8 cellular contexts compared by ENCODE assay signal in genomic region chr14:81436296-81437138, GRCh38. TPM values are rescaled to one million over a fixed set of nuclear protein-coding genes. Genes with fewer than 3 reads are reported as not detected.
DNase-seq lines count a peak whose midpoint lies in the region; ATAC-seq and TF ChIP-seq lines count a peak whose summit lies in the region.

No MANE protein-coding gene starts in this region.

- no peaks in the 10 kb centered on the region for H3K79me2 ChIP-seq in PC-9 (ENCODE audit: low read depth)
- peaks cover 13% of the 10 kb centered on the region for H3K79me2 ChIP-seq in neural cell (replicated peaks; ENCODE audit: insufficient read depth, low read length)

- POLR2A ChIA-PET in PC-9 (lab: Charles Lee; ENCODE audit: unreplicated experiment), result no interaction called here

- H3K4me1 ChIP-seq in PC-9 (replicated peaks; ENCODE audit: insufficient read depth) (0 out of 2 replicates have a peak, but pooled peaks cover 4% of the 10 kb centered on the region), transverse colon (peaks cover 5 to 22% (median 11%) of the 10 kb centered on the region in 4 donors)

- CTCF ChIA-PET in PC-9 (lab: Charles Lee), result interaction anchor here (0.7 kb wide), 1 partner anchor 166 kb away, joined by 3 read pairs; no protein-coding TSS in a partner anchor
- CTCF ChIA-PET in activated naive CD4-positive, alpha-beta T cell treated with anti-CD3 and anti-CD28 coated beads, Interleukin-2, amount 10 ng/mL, durations not matched to agents 7 days and 5 days (lab: Charles Lee), result no interaction called here

- intact Hi-C loops in PC-9 (cut with micrococcal nuclease; ENCODE audit: unreplicated experiment) (loop anchor here (10.0 kb wide), 1 partner anchor 112 kb away; no protein-coding TSS in a partner anchor), transverse colon (cut with DNase I; ENCODE audit: low total_unique reads) (no loop called here)

- H3K27ac ChIP-seq in PC-9 (no peak overlapping the region), neural cell (ENCODE audit: low read length) (no peak overlapping the region), transverse colon (peak overlapping the region in 3 of 4 donors; percentile 13 to 43 (median 42))

- no peaks in the 10 kb centered on the region for H3K9me3 Mint-ChIP-seq in activated naive CD4-positive, alpha-beta T cell treated with anti-CD3 and anti-CD28 coated beads, Interleukin-2, amount 10 ng/mL, durations not matched to agents 7 days and 5 days

- WGBS in transverse colon (ENCODE audit: low coverage in 1 of 2), 2 donors, result 1% methylated on average over 70 of the region's 79 CpGs; no CpG with 5 or more reads in 1 of the 2 donors

- no peak overlapping the region for H3K27ac Mint-ChIP-seq in activated naive CD4-positive, alpha-beta T cell treated with anti-CD3 and anti-CD28 coated beads, Interleukin-2, amount 10 ng/mL, durations not matched to agents 7 days and 5 days

- H3K36me3 ChIP-seq in PC-9 (ENCODE audit: low read depth), result no peaks in the 10 kb centered on the region
- no peaks in the 10 kb centered on the region for H3K36me3 ChIP-seq in neural cell (ENCODE audit: insufficient read depth, low read length)
- H3K36me3 ChIP-seq in transverse colon, result no peaks in the 10 kb centered on the region

- H2AFZ ChIP-seq in PC-9 (peak overlapping the region; percentile 84), neural cell (ENCODE audit: low read depth, low read length) (peak overlapping the region; percentile 48)

- TF ChIP-seq CTCF in PC-9 (conservative IDR thresholded peaks at IDR 0.05) (no peak), neural cell (IDR thresholded peaks at IDR 0.05; ENCODE audit: poor library complexity, severe bottlenecking) (no peak), transverse colon (IDR thresholded peaks at IDR 0.05) (no peak)

- in situ Hi-C loops in transverse colon (cut with MboI; ENCODE audit: low pct_ligation_motif_present in 1 of 4, low pct_unique_long_range_greater_than_20kb in 1 of 4, low sequenced_read_pairs in 3 of 4), result no loop called here

- peak overlapping the region; percentile 68 for H3K4me3 Mint-ChIP-seq in activated naive CD4-positive, alpha-beta T cell treated with anti-CD3 and anti-CD28 coated beads, Interleukin-2, amount 10 ng/mL, durations not matched to agents 7 days and 5 days

- no peaks in the 10 kb centered on the region for H3K9me2 ChIP-seq in PC-9 (ENCODE audit: insufficient read depth)
- no peaks in the 10 kb centered on the region for H3K9me2 ChIP-seq in neural cell (ENCODE audit: insufficient read depth, low read length)

- BruUV-seq in PC-9 (replicated peaks; lab: Mats Ljungman, UMichigan), result no TSS peak

- TF ChIP-seq RAD21 in neural cell (conservative IDR thresholded peaks at IDR 0.05), result no peak

- peaks cover 84% of the 10 kb centered on the region for H3K27me3 Mint-ChIP-seq in activated naive CD4-positive, alpha-beta T cell treated with anti-CD3 and anti-CD28 coated beads, Interleukin-2, amount 10 ng/mL, durations not matched to agents 7 days and 5 days

- TF ChIP-seq EP300 in neural cell (conservative IDR thresholded peaks at IDR 0.05; ENCODE audit: poor library complexity, severe bottlenecking) (peak; percentile 24), transverse colon (IDR thresholded peaks at IDR 0.05; ENCODE audit: low read depth) (no peak)

- H3K4me1 Mint-ChIP-seq in activated naive CD4-positive, alpha-beta T cell treated with anti-CD3 and anti-CD28 coated beads, Interleukin-2, amount 10 ng/mL, durations not matched to agents 7 days and 5 days, result peaks cover 10% of the 10 kb centered on the region

- peak overlapping the region; percentile 70 for H3K9ac ChIP-seq in neural cell (ENCODE audit: low read length)

- H3F3A ChIP-seq in PC-9 (ENCODE audit: insufficient read depth, low read depth), result no peaks in the 10 kb centered on the region
- H3F3A ChIP-seq in neural cell (ENCODE audit: insufficient read depth, low read length, poor library complexity, severe bottlenecking), result peaks cover 5% of the 10 kb centered on the region

- no peaks in the 10 kb centered on the region for H4K20me1 ChIP-seq in PC-9 (ENCODE audit: insufficient read depth)
- H4K20me1 ChIP-seq in neural cell (ENCODE audit: insufficient read depth), result no peaks in the 10 kb centered on the region

- no peaks in the 10 kb centered on the region for H3K36me3 Mint-ChIP-seq in activated naive CD4-positive, alpha-beta T cell treated with anti-CD3 and anti-CD28 coated beads, Interleukin-2, amount 10 ng/mL, durations not matched to agents 7 days and 5 days

- H3K4me2 ChIP-seq in PC-9 (peak overlapping the region; percentile 86), neural cell (ENCODE audit: low read length) (peak overlapping the region; percentile 64)

- H3K27me3 ChIP-seq in PC-9 (ENCODE audit: insufficient read depth, low read depth) (no peaks in the 10 kb centered on the region; the same call in 1 of the 2 replicates), neural cell (ENCODE audit: insufficient read depth, low read depth, low read length) (peaks cover 4% of the 10 kb centered on the region), transverse colon (peaks cover 38% of the 10 kb centered on the region)

- no peak for TF ChIP-seq POLR2A in transverse colon (IDR thresholded peaks at IDR 0.05)

- H3K9me3 ChIP-seq in PC-9 (ENCODE audit: insufficient read depth, low read depth), result no peaks in the 10 kb centered on the region
- H3K9me3 ChIP-seq in neural cell (ENCODE audit: low read length), result no peaks in the 10 kb centered on the region
- no peaks in the 10 kb centered on the region for H3K9me3 ChIP-seq in transverse colon

- DNase-seq in COLO829 (ENCODE audit: low spot score), result peak; percentile 53
- peak; percentile 95 for DNase-seq in HPDE6-E6E7 (ENCODE audit: extremely low spot score)
- peak; percentile 42 to 47 for DNase-seq in PC-9
- peak; percentile 61 for DNase-seq in activated naive CD4-positive, alpha-beta T cell treated with anti-CD3 and anti-CD28 coated beads, Interleukin-2, amount 10 ng/mL, durations not matched to agents 7 days and 5 days
- peak; percentile 76 for DNase-seq in germinal center (ENCODE audit: low spot score)
- peak; percentile 79 for DNase-seq in transverse colon

- peak; percentile 87 for ATAC-seq in GM21367 (IDR thresholded peaks at IDR 0.05; ENCODE audit: unreplicated experiment)

- peak overlapping the region; percentile 67 for H3K4me3 ChIP-seq in PC-9
- peak overlapping the region; percentile 99 for H3K4me3 ChIP-seq in neural cell (ENCODE audit: low read length)
- H3K4me3 ChIP-seq in transverse colon, result peak overlapping the region; percentile 32 to 59 (median 48)

TF ChIP-seq in neural cell, 6 proteins besides CTCF, POLR2A, EP300 and RAD21:
- TF ChIP-seq MXI1 (conservative IDR thresholded peaks at IDR 0.05; ENCODE audit: poor library complexity, severe bottlenecking) (peak; percentile 66), EZH2 (IDR thresholded peaks at IDR 0.05; ENCODE audit: borderline replicate concordance, insufficient read depth, low read length, poor library complexity, severe bottlenecking) (no peak), POLR2AphosphoS5 (IDR thresholded peaks at IDR 0.05) (peak; percentile 52), SMC3 (conservative IDR thresholded peaks at IDR 0.05; ENCODE audit: poor library complexity) (peak; percentile 31), REST (IDR thresholded peaks at IDR 0.05; ENCODE audit: borderline replicate concordance) (no peak), TAF1 (IDR thresholded peaks at IDR 0.05; ENCODE audit: low read depth) (no peak)
TF ChIP-seq in neural cell: peak in this region for 3.

RNA-seq across cellular contexts. Expression of gene STON2, which starts 36.4 kb away (rescaled TPM):
- 6.2 and 9.1 TPM in 2 replicates for total RNA-seq in PC-9 (2021)
- 11.3 and 15.2 TPM in 2 replicates for polyA plus RNA-seq in neural cell
- 84.5 and 91.5 TPM in 2 replicates for polyA minus RNA-seq in neural cell
- 10 to 100 TPM; 10.8 to 39.4 (median 17.5) TPM for total RNA-seq in transverse colon

Comparison
In these comparisons a context has a peak if more than half of its experiments do, and no peak if none do; other contexts are left out.
1. DNase-seq: peak in every context shown above with its lines; median percentile 95 in HPDE6-E6E7; 79 in transverse colon; 76 in germinal center; 61 in activated naive CD4-positive, alpha-beta T cell treated with anti-CD3 and anti-CD28 coated beads, Interleukin-2, amount 10 ng/mL, durations not matched to agents 7 days and 5 days; 53 in COLO829; 44 in PC-9.
2. H3K27ac ChIP-seq: peak in transverse colon (3 of 4); none in PC-9 (single experiment) and neural cell (single experiment).
3. H3K4me3 ChIP-seq: peak in every context shown above with its lines; median percentile 99 in neural cell; 67 in PC-9; 48 in transverse colon.